Comparison of ENCODE assay signal across 8 cellular contexts in the genomic region with DNA sequence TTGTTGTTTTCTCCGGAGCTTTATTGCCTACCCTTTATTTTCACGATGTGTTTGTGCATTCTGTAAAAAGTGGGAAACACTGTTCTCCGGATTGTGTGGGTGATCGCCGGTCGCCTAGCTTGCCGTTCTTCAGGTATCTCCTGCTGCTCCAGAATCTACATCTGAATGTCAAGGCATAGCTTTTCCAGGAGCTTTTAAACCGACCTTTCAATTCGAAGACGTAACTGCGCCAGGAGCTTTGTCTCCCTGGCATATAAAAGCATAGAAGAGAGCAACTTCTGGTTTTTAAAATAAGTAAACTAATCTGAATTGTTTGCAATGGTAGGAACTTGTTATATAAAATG.
DNase-seq lines count a peak whose midpoint lies in the region; ATAC-seq and TF ChIP-seq lines count a peak whose summit lies in the region.

No MANE protein-coding gene starts in this region.

- H3K27me3 ChIP-seq in right atrium auricular region (no peaks in the 10 kb centered on the region), sigmoid colon (no peaks in the 10 kb centered on the region)

- peak overlapping the region; percentile 92 for H3K4me3 Mint-ChIP-seq in activated naive CD8-positive, alpha-beta T cell

- no peak for TF ChIP-seq CTCF in right atrium auricular region (IDR thresholded peaks at IDR 0.05)
- TF ChIP-seq CTCF in sigmoid colon (IDR thresholded peaks at IDR 0.05) = no peak

- peak overlapping the region; percentile 81 for H3K27ac ChIP-seq in right atrium auricular region
- H3K27ac ChIP-seq in sigmoid colon = peak overlapping the region; percentile 84 to 88 (median 86)

- peak overlapping the region; percentile 86 for H3K27ac Mint-ChIP-seq in activated naive CD8-positive, alpha-beta T cell

- intact Hi-C loops in sigmoid colon (cut with DNase I) = no loop called here

- no peaks in the 10 kb centered on the region for H3K36me3 Mint-ChIP-seq in activated naive CD8-positive, alpha-beta T cell

- H3K4me1 ChIP-seq in right atrium auricular region = peaks cover 0 to 10% of the 10 kb centered on the region in 2 donors
- peaks cover 0 to 14% (median 5%) of the 10 kb centered on the region in 4 donors for H3K4me1 ChIP-seq in sigmoid colon

- no peak for TF ChIP-seq POLR2A in sigmoid colon (IDR thresholded peaks at IDR 0.05)

- no peak for DNase-seq in right atrium auricular region (ENCODE audit: low spot score)
- no peak for DNase-seq in sigmoid colon
- DNase-seq in Kasumi-1 (lab: John Stamatoyannopoulos, UW) = no peak
- no peak for DNase-seq in cortex of kidney (lab: John Stamatoyannopoulos, UW)
- DNase-seq in stimulated activated CD4-positive, alpha-beta T cell treated with anti-CD3 and anti-CD28 coated beads, Interleukin-12 subunit alpha, Interleukin-12 subunit beta, amount 100 ng/mL, for 4 hours = no peak

- ATAC-seq in GM18868 (IDR thresholded peaks at IDR 0.05; ENCODE audit: unreplicated experiment) (peak; percentile 11), HG02973 (IDR thresholded peaks at IDR 0.05; ENCODE audit: unreplicated experiment) (no peak)

- H3K4me3 ChIP-seq in right atrium auricular region = peak overlapping the region; percentile 42 to 59
- H3K4me3 ChIP-seq in sigmoid colon = peak overlapping the region; percentile 29 to 53 (median 50)

- no peaks in the 10 kb centered on the region for H3K36me3 ChIP-seq in right atrium auricular region
- H3K36me3 ChIP-seq in sigmoid colon = no peaks in the 10 kb centered on the region

- H3K9me3 ChIP-seq in right atrium auricular region (no peaks in the 10 kb centered on the region), sigmoid colon (no peaks in the 10 kb centered on the region)

- peaks cover 34% of the 10 kb centered on the region for H3K4me1 Mint-ChIP-seq in activated naive CD8-positive, alpha-beta T cell (ENCODE audit: low read depth)

- TF ChIP-seq EP300 in sigmoid colon (IDR thresholded peaks at IDR 0.05) = no peak

- peaks cover 3% of the 10 kb centered on the region for H3K9me3 Mint-ChIP-seq in activated naive CD8-positive, alpha-beta T cell (ENCODE audit: low read depth)

- H3K27me3 Mint-ChIP-seq in activated naive CD8-positive, alpha-beta T cell = no peaks in the 10 kb centered on the region

- 10 to 11% methylated on average over 11 of the region's 11 CpGs for WGBS in sigmoid colon, 2 donors
